In the genomic region with DNA sequence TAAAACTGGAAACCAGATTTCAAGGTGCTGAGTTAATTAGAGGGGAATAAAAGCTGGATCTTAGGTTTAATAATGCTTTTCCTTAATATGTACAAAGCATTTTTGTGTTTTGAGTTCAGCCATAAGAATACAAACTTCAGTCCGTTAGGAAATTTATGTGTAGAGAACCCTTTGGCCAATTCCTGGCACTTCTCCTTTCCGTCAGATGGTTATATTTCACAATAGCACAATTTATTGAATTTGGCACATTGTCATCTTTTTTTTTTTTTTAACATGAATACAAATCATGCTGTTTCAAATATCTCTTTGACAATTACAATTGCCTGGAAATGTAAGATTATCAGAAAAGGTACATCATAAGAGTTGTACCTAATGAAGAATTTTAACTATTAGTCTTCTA, we compare ENCODE assay signal across 20 cellular contexts. TPM values are rescaled to one million over a fixed set of nuclear protein-coding genes. Genes with fewer than 3 reads are reported as not detected.
DNase-seq lines count a peak whose midpoint lies in the region; ATAC-seq and TF ChIP-seq lines count a peak whose summit lies in the region.
"Had no signal": no experiment of that assay in that cellular context is flagged by ENCODE, and none has a peak within 500 bp of the region (broad histone marks: within the 10 kb centered on the region; RNA-seq: fewer than 3 reads in every experiment).

No MANE protein-coding gene starts in this region.

- H3K4me1 ChIP-seq in left lung = peaks cover 0 to 8% of the 10 kb centered on the region in 2 donors
- H3K4me1 ChIP-seq: A549, parathyroid adenoma had no signal

- in situ Hi-C loops in GM13977 (cut with MboI; ENCODE audit: low pct_unique_long_range_greater_than_20kb, low sequenced_read_pairs, unreplicated experiment) = no loop called here

- POLR2A ChIA-PET in GM10248 (lab: Yijun Ruan, JAX) = no interaction called here

- ATAC-seq in left lung = peak; percentile 26
- ATAC-seq: A549; activated CD4-positive, CD25-positive, alpha-beta regulatory T cell treated with anti-CD3 and anti-CD28 coated beads, Interleukin-2, amount 50 U/mL, for 24 hours; activated CD8-positive, alpha-beta memory T cell treated with anti-CD3 and anti-CD28 coated beads, Interleukin-2, amount 10 ng/mL, durations not matched to agents 7 days and 5 days; left cardiac atrium; stimulated activated memory B cell treated with anti-CD40 and anti-IgM and Interleukin-4, amounts not matched to agents 10 μg/mL and 1 μg/mL and 100 μg/mL, for 72 hours had no signal

- CTCF ChIA-PET in GM10248 (lab: Yijun Ruan, JAX) = no interaction called here

- intact Hi-C loops in left lung (cut with DNase I) = no loop called here

- H3K27ac ChIP-seq in left lung = no peak overlapping the region
- H3K27ac ChIP-seq: A549, parathyroid adenoma had no signal

- TF ChIP-seq CTCF in AG10803 (conservative IDR thresholded peaks at IDR 0.05; ENCODE audit: low read length) (no peak), left lung (IDR thresholded peaks at IDR 0.05) (no peak), GM13977 (IDR thresholded peaks at IDR 0.05; ENCODE audit: extremely low read depth, insufficient read depth, missing control alignments) (no peak), GM10248 (IDR thresholded peaks at IDR 0.05; ENCODE audit: control extremely low read depth, extremely low read depth, low read depth, missing control alignments) (no peak)

- DNase-seq in AG10803 (ENCODE audit: low read depth) (peak; percentile 12), NCI-H446 (lab: John Stamatoyannopoulos, UW) (peak; percentile 36 to 52), dermis microvascular lymphatic vessel endothelial cell (ENCODE audit: low read depth in 2 of 2) (peak; percentile 59 to 67), left lung (no peak), GM13977 (ENCODE audit: low spot score) (no peak), glomerular visceral epithelial cell (ENCODE audit: extremely low spot score) (no peak), GM10248 (ENCODE audit: extremely low spot score) (no peak)
- no peak for DNase-seq in activated T-cell treated with anti-CD3 and anti-CD28 coated beads, Interleukin-2, amount 50 U/mL, for 1 hour
- DNase-seq: activated CD8-positive, alpha-beta memory T cell treated with anti-CD3 and anti-CD28 coated beads, Interleukin-2, amount 10 ng/mL, durations not matched to agents 7 days and 5 days; activated effector memory CD4-positive, alpha-beta T cell treated with anti-CD3 and anti-CD28 coated beads, Interleukin-2, amount 50 U/mL, for 16 hours; amygdala; CD4-positive, CD25-positive, alpha-beta regulatory T cell; left cardiac atrium; NCI-H1105; SHP77; trophoblast cell had no signal

- H3K36me3 ChIP-seq in left lung = no peaks in the 10 kb centered on the region

- H3K27me3 ChIP-seq in left lung = no peaks in the 10 kb centered on the region

- H3K4me3 ChIP-seq in AG10803 (ENCODE audit: low read length) = no peak overlapping the region
- H3K4me3 ChIP-seq in left lung = no peak overlapping the region
- H3K4me3 ChIP-seq: A549 had no signal

- no peaks in the 10 kb centered on the region for H3K9me3 ChIP-seq in left lung
- H3K9me3 ChIP-seq: A549 had no signal

RNA-seq across cellular contexts. Expression of a gene that starts 56.2 kb away (rescaled TPM):
- total RNA-seq in dermis microvascular lymphatic vessel endothelial cell (6.4 and 10.4 TPM in 2 replicates), left lung (10 to 100 TPM; 13.2 to 16.7 TPM)

Comparison
In these comparisons a context has a peak if more than half of its experiments do, and no peak if none do; other contexts are left out.
1. DNase-seq: peak in AG10803 (single experiment), NCI-H446 (2 of 2) and dermis microvascular lymphatic vessel endothelial cell (2 of 2); none in left lung (0 of 2), GM13977 (single experiment), activated T-cell treated with anti-CD3 and anti-CD28 coated beads, Interleukin-2, amount 50 U/mL, for 1 hour (single experiment), glomerular visceral epithelial cell (single experiment) and GM10248 (single experiment).